ENCODE assay signal across 2 cellular contexts in the genomic region with DNA sequence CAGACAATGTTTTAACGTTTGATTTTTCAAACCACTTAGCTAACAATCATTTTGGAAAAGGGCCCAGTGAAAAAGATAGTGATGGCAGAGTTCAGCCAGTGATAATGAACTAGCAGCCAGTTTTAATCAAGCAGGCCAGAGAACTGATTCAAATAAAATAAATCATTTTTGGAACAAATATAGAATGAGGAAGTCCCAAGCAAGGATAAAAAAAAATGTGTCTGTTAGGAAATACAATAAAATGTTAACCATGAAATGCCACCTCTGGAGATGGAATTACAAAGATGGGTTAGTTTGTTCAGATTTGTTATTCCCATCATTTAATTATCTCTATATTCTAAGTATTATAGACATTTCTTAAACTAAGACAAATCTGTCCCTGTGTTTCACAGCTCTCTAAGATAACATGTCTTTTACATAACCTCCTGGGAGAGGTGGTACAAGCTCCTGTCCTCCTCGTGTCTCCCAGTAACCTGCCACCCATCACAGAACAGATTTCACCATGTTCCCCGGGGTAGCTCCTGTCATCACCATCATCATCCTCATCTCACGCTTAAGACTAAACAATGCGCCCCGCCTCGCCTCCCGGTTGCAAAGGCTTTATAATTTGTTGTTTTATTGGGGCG.
TF ChIP-seq lines count a peak whose summit lies in the region.

No MANE protein-coding gene starts in this region.

TF ChIP-seq in SK-N-SH, 30 proteins besides CTCF, POLR2A, EP300 and RAD21 (continued from another document):
- no peak for TF ChIP-seq PBX3 (IDR thresholded peaks at IDR 0.05)
- TF ChIP-seq TCF12 (IDR thresholded peaks at IDR 0.05) = no peak
- TF ChIP-seq RCOR1 (IDR thresholded peaks at IDR 0.05; ENCODE audit: low read length) = no peak
- no peak for TF ChIP-seq TEAD4 (IDR thresholded peaks at IDR 0.05; ENCODE audit: borderline replicate concordance, insufficient read depth)
- no peak for TF ChIP-seq CHD2 (IDR thresholded peaks at IDR 0.05; ENCODE audit: low read length, partially characterized antibody)
- TF ChIP-seq SMC3 (IDR thresholded peaks at IDR 0.05; ENCODE audit: low read depth, low read length) = no peak
- TF ChIP-seq, protein P1, sequence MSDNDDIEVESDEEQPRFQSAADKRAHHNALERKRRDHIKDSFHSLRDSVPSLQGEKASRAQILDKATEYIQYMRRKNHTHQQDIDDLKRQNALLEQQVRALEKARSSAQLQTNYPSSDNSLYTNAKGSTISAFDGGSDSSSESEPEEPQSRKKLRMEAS (IDR thresholded peaks at IDR 0.05; ENCODE audit: low read depth) = no peak
- TF ChIP-seq TAF1 (IDR thresholded peaks at IDR 0.05; ENCODE audit: borderline replicate concordance, low read depth, low read length) = no peak
- no peak for TF ChIP-seq FOSL2 (IDR thresholded peaks at IDR 0.05; ENCODE audit: borderline replicate concordance, low read depth)
- no peak for TF ChIP-seq MXI1 (IDR thresholded peaks at IDR 0.05; ENCODE audit: low read depth, low read length)
- TF ChIP-seq, protein P2, sequence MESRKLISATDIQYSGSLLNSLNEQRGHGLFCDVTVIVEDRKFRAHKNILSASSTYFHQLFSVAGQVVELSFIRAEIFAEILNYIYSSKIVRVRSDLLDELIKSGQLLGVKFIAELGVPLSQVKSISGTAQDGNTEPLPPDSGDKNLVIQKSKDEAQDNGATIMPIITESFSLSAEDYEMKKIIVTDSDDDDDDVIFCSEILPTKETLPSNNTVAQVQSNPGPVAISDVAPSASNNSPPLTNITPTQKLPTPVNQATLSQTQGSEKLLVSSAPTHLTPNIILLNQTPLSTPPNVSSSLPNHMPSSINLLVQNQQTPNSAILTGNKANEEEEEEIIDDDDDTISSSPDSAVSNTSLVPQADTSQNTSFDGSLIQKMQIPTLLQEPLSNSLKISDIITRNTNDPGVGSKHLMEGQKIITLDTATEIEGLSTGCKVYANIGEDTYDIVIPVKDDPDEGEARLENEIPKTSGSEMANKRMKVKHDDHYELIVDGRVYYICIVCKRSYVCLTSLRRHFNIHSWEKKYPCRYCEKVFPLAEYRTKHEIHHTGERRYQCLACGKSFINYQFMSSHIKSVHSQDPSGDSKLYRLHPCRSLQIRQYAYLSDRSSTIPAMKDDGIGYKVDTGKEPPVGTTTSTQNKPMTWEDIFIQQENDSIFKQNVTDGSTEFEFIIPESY (IDR thresholded peaks at IDR 0.05; ENCODE audit: borderline replicate concordance, low read depth) = no peak
- TF ChIP-seq USF1 (IDR thresholded peaks at IDR 0.05; ENCODE audit: borderline replicate concordance, low read depth) = no peak
TF ChIP-seq in SK-N-SH: peak in this region for 0.

TF ChIP-seq in SK-N-SH treated with all-trans-retinoic acid at 6 μM for 48 hours, 23 proteins besides CTCF, POLR2A, EP300 and RAD21 (continued from another document):
- TF ChIP-seq PATZ1 (CRISPR knock-in tag; IDR thresholded peaks at IDR 0.05; ENCODE audit: borderline replicate concordance) (no peak), ZNF565 (CRISPR knock-in tag; conservative IDR thresholded peaks at IDR 0.05; ENCODE audit: low read depth) (no peak), SNAI2 (CRISPR knock-in tag; IDR thresholded peaks at IDR 0.05) (no peak), ZNF70 (CRISPR knock-in tag; IDR thresholded peaks at IDR 0.05) (no peak), POU6F1 (CRISPR knock-in tag; IDR thresholded peaks at IDR 0.05; ENCODE audit: borderline replicate concordance, low read depth) (no peak), ESRRG (CRISPR knock-in tag; IDR thresholded peaks at IDR 0.05) (no peak), ZNF8 (CRISPR knock-in tag; IDR thresholded peaks at IDR 0.05) (no peak), CSDC2 (CRISPR knock-in tag; IDR thresholded peaks at IDR 0.05) (no peak), ZFP3 (CRISPR knock-in tag; IDR thresholded peaks at IDR 0.05) (no peak), ARNTL (CRISPR knock-in tag; IDR thresholded peaks at IDR 0.05; ENCODE audit: borderline replicate concordance, low read depth) (no peak), RARB (CRISPR knock-in tag; IDR thresholded peaks at IDR 0.05) (no peak), TOX (CRISPR knock-in tag; IDR thresholded peaks at IDR 0.05; ENCODE audit: borderline replicate concordance) (no peak), BACH2 (CRISPR knock-in tag; IDR thresholded peaks at IDR 0.05; ENCODE audit: borderline replicate concordance) (no peak), CREB5 (CRISPR knock-in tag; IDR thresholded peaks at IDR 0.05; ENCODE audit: low read depth) (no peak), GLIS3 (CRISPR knock-in tag; IDR thresholded peaks at IDR 0.05) (no peak)
